Comparison of ENCODE assay signal across 18 cellular contexts in the genomic region with DNA sequence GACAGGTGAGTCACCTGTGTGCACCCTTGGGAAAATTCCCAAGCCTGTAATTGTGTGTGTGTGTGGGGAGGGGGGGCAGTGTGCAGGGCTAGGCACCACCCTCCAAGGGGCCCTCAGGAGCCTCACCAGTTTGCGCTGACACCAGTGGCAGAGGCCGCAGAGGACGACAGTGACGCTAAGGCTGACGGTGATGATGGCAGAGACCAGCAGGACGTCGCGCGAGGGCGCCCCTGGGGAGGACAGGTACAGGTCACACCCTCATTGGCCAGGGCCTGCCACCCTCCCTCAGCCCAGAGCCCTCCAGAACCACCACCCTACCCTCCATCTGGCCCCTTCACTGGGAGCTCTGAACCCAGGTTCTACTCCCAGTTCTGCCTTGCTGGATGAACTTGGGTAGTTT. TPM values are rescaled to one million over a fixed set of nuclear protein-coding genes. Genes with fewer than 3 reads are reported as not detected.
"Had no signal": no experiment of that assay in that cellular context is flagged by ENCODE, and none has a peak within 500 bp of the region (broad histone marks: within the 10 kb centered on the region; RNA-seq: fewer than 3 reads in every experiment).

No MANE protein-coding gene starts in this region.

- H3K27ac ChIP-seq: adrenal gland, epithelial cell of prostate, pancreas, suprapubic skin, upper lobe of right lung had no signal

- H3K4me1 ChIP-seq: adrenal gland, pancreas, upper lobe of right lung had no signal

- H3K4me3 Mint-ChIP-seq: activated T-helper 17 cell treated with anti-CD3 and anti-CD28 coated beads, Interleukin-2, amount 50 U/mL, for 72 hours; natural killer cell had no signal

- H3K4me3 ChIP-seq: adrenal gland, mucosa of descending colon, pancreas, suprapubic skin, upper lobe of right lung had no signal

- DNase-seq: activated CD4-positive, alpha-beta T cell treated with anti-CD3 and anti-CD28 coated beads for 4 hours; activated CD8-positive, alpha-beta memory T cell treated with anti-CD3 and anti-CD28 coated beads for 24 hours; activated naive CD4-positive, alpha-beta T cell treated with anti-CD3 and anti-CD28 coated beads, Interleukin-2, amount 50 U/mL, for 16 hours; activated T-cell treated with anti-CD3 and anti-CD28 coated beads for 4 hours; adrenal gland; central memory CD4-positive, alpha-beta T cell; cortex of kidney; effector memory CD4-positive, alpha-beta T cell; mucosa of descending colon; natural killer cell; stimulated activated CD8-positive, alpha-beta memory T cell treated with anti-CD3 and anti-CD28 coated beads, Interleukin-4, amount 100 ng/mL, for 48 hours; stimulated activated naive CD8-positive, alpha-beta T cell treated with anti-CD3 and anti-CD28 coated beads, Interleukin-15, Interleukin-2, amounts not matched to agents 100 U/mL and 50 U/mL, for 24 hours; upper lobe of right lung had no signal

- H3K36me3 ChIP-seq: adrenal gland, pancreas, suprapubic skin, upper lobe of right lung, WERI-Rb-1 had no signal

- H3K27ac Mint-ChIP-seq: activated T-helper 17 cell treated with anti-CD3 and anti-CD28 coated beads, Interleukin-2, amount 50 U/mL, for 72 hours; natural killer cell had no signal

- H3K9me3 Mint-ChIP-seq: activated T-helper 17 cell treated with anti-CD3 and anti-CD28 coated beads, Interleukin-2, amount 50 U/mL, for 72 hours; natural killer cell had no signal

- H3K9me3 ChIP-seq: adrenal gland, mucosa of descending colon, pancreas, suprapubic skin, upper lobe of right lung had no signal

- H3K4me1 Mint-ChIP-seq: natural killer cell had no signal

- H3K36me3 Mint-ChIP-seq: natural killer cell had no signal

RNA-seq across cellular contexts. Expression of a gene that starts 47.4 kb away (rescaled TPM):
- total RNA-seq: activated T-helper 17 cell treated with anti-CD3 and anti-CD28 coated beads, Interleukin-2, amount 50 U/mL, for 72 hours; natural killer cell had no signal
